ENCODE assay signal across 1 cellular context in genomic region chr5:72487151-72487550, GRCh38.
TF ChIP-seq lines count a peak whose summit lies in the region.

No MANE protein-coding gene starts in this region.

TF ChIP-seq in WTC11, 78 proteins besides CTCF, POLR2A, EP300 and RAD21 (continued from another document):
- TF ChIP-seq, protein P1, sequence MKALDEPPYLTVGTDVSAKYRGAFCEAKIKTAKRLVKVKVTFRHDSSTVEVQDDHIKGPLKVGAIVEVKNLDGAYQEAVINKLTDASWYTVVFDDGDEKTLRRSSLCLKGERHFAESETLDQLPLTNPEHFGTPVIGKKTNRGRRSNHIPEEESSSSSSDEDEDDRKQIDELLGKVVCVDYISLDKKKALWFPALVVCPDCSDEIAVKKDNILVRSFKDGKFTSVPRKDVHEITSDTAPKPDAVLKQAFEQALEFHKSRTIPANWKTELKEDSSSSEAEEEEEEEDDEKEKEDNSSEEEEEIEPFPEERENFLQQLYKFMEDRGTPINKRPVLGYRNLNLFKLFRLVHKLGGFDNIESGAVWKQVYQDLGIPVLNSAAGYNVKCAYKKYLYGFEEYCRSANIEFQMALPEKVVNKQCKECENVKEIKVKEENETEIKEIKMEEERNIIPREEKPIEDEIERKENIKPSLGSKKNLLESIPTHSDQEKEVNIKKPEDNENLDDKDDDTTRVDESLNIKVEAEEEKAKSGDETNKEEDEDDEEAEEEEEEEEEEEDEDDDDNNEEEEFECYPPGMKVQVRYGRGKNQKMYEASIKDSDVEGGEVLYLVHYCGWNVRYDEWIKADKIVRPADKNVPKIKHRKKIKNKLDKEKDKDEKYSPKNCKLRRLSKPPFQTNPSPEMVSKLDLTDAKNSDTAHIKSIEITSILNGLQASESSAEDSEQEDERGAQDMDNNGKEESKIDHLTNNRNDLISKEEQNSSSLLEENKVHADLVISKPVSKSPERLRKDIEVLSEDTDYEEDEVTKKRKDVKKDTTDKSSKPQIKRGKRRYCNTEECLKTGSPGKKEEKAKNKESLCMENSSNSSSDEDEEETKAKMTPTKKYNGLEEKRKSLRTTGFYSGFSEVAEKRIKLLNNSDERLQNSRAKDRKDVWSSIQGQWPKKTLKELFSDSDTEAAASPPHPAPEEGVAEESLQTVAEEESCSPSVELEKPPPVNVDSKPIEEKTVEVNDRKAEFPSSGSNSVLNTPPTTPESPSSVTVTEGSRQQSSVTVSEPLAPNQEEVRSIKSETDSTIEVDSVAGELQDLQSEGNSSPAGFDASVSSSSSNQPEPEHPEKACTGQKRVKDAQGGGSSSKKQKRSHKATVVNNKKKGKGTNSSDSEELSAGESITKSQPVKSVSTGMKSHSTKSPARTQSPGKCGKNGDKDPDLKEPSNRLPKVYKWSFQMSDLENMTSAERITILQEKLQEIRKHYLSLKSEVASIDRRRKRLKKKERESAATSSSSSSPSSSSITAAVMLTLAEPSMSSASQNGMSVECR (CRISPR knock-in tag; IDR thresholded peaks at IDR 0.05; ENCODE audit: borderline replicate concordance) = no peak
- TF ChIP-seq TEAD4 (CRISPR knock-in tag; IDR thresholded peaks at IDR 0.05) = no peak
- no peak for TF ChIP-seq ATF2 (CRISPR knock-in tag; IDR thresholded peaks at IDR 0.05; ENCODE audit: borderline replicate concordance, low read depth)
- no peak for TF ChIP-seq NR2C2 (CRISPR knock-in tag; IDR thresholded peaks at IDR 0.05)
- no peak for TF ChIP-seq CREM (CRISPR knock-in tag; IDR thresholded peaks at IDR 0.05)
- no peak for TF ChIP-seq PRRX2 (CRISPR knock-in tag; IDR thresholded peaks at IDR 0.05)
